ENCODE assay signal across 1 cellular context in genomic region chr10:97407952-97408248, GRCh38.
TF ChIP-seq lines count a peak whose summit lies in the region.

No MANE protein-coding gene starts in this region.

TF ChIP-seq in HepG2, 621 proteins besides CTCF, POLR2A, EP300 and RAD21:
- TF ChIP-seq ZMYM2 (CRISPR knock-in tag; IDR thresholded peaks at IDR 0.05): peak; percentile 40; the same call in 1 of the 2 replicates
- TF ChIP-seq HDAC2 (CRISPR knock-in tag; IDR thresholded peaks at IDR 0.05): no peak
- TF ChIP-seq ZNF430 (CRISPR knock-in tag; IDR thresholded peaks at IDR 0.05): 0 out of 2 replicates have a peak, but pooled peaks have one; percentile 17
- TF ChIP-seq, protein P1, sequence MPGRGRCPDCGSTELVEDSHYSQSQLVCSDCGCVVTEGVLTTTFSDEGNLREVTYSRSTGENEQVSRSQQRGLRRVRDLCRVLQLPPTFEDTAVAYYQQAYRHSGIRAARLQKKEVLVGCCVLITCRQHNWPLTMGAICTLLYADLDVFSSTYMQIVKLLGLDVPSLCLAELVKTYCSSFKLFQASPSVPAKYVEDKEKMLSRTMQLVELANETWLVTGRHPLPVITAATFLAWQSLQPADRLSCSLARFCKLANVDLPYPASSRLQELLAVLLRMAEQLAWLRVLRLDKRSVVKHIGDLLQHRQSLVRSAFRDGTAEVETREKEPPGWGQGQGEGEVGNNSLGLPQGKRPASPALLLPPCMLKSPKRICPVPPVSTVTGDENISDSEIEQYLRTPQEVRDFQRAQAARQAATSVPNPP (CRISPR knock-in tag; IDR thresholded peaks at IDR 0.05): 0 out of 2 replicates have a peak, but pooled peaks have one; percentile 4
- no peak for TF ChIP-seq NR2C2 (CRISPR knock-in tag; IDR thresholded peaks at IDR 0.05; ENCODE audit: borderline replicate concordance)
- peak; percentile 91 for TF ChIP-seq CHD4 (IDR thresholded peaks at IDR 0.05; ENCODE audit: borderline replicate concordance, low read length)
- no peak for TF ChIP-seq ZNF629 (CRISPR knock-in tag; conservative IDR thresholded peaks at IDR 0.05)
TF ChIP-seq in HepG2: peak in this region for 4.
